17 cellular contexts compared by ENCODE assay signal in genomic region chr4:53920883-53921282, GRCh38.
"Had no signal": no experiment of that assay in that cellular context is flagged by ENCODE, and none has a peak within 500 bp of the region (broad histone marks: within the 10 kb centered on the region; RNA-seq: fewer than 3 reads in every experiment).

No MANE protein-coding gene starts in this region.

- H3K36me3 ChIP-seq: esophagus muscularis mucosa, gastrocnemius medialis, heart right ventricle, left lung, lower lobe of right lung had no signal

- H3K27me3 ChIP-seq: gastrocnemius medialis, left lung had no signal

- H3K27ac ChIP-seq: coronary artery, dorsolateral prefrontal cortex, esophagus muscularis mucosa, gastrocnemius medialis had no signal

- H3K9me3 ChIP-seq: esophagus muscularis mucosa, gastrocnemius medialis, heart right ventricle, left lung, lower lobe of right lung had no signal

- H3K4me1 ChIP-seq: esophagus muscularis mucosa, gastrocnemius medialis, lower lobe of right lung had no signal

- H3K4me3 ChIP-seq: coronary artery, dorsolateral prefrontal cortex, esophagus muscularis mucosa, gastrocnemius medialis, heart right ventricle, left lung, lower lobe of right lung had no signal

- DNase-seq: dorsolateral prefrontal cortex; effector CD4-positive, alpha-beta T cell; effector memory CD4-positive, alpha-beta T cell; foreskin melanocyte; gastrocnemius medialis; glutamatergic neuron; head of caudate nucleus; heart right ventricle; hippocampal formation; left cardiac atrium; left lung; left ventricle myocardium superior; lower lobe of right lung; mesenchymal stem cell; midbrain had no signal

- ATAC-seq: gastrocnemius medialis, left ventricle myocardium superior had no signal
